ENCODE assay signal across 28 cellular contexts in the genomic region with DNA sequence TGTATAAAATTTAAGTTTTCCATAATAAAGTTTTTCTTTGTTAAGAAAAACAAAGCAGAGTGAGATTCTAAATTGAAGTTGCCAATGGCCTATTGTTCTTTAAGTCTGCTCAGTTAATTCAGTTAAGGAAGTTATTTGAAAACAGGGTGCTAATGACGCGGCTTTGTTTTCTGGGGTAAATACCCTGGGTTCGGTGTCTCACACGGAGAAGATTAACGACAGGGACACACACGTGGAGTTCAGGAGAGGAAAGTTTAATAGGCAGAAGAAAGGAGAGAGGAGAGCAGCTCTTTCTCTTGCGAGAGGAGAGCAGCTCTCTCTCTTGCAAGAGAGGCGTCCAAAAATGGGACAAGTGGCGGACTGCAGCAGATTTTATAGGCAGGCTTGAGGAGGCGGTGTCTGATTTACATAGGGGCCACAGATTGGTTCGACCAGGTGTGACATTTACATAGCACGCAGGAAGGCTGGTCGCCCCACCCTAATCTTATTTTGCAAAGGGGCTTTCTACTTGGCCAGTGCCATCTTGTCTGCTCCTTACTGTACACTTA. TPM values are rescaled to one million over a fixed set of nuclear protein-coding genes. Genes with fewer than 3 reads are reported as not detected.
DNase-seq lines count a peak whose midpoint lies in the region; TF ChIP-seq lines count a peak whose summit lies in the region.
"Had no signal": no experiment of that assay in that cellular context is flagged by ENCODE, and none has a peak within 500 bp of the region (broad histone marks: within the 10 kb centered on the region; RNA-seq: fewer than 3 reads in every experiment).

No MANE protein-coding gene starts in this region.

- H3K27me3 ChIP-seq in HAP-1 (ENCODE audit: low read depth): no peaks in the 10 kb centered on the region
- no peaks in the 10 kb centered on the region for H3K27me3 ChIP-seq in endodermal cell (ENCODE audit: control insufficient read depth, insufficient read depth, low read length, poor library complexity, severe bottlenecking)
- H3K27me3 ChIP-seq in neural progenitor cell: no peaks in the 10 kb centered on the region
- H3K27me3 ChIP-seq: SJCRH30, testis, uterus had no signal

- peak overlapping the region; percentile 34 for H3K27ac Mint-ChIP-seq in T-helper 1 cell treated with Interleukin-12 subunit alpha and Interleukin-12 subunit beta and Interleukin-4 antibody, amounts not matched to agents 30 μg/mL and 1 μg/mL, for 36 hours
- H3K27ac Mint-ChIP-seq in endodermal cell (peak overlapping the region; percentile 92), neural progenitor cell (no peak overlapping the region)

- no peak for DNase-seq in T-helper 1 cell
- peak; percentile 44 to 83 for DNase-seq in HAP-1 (ENCODE audit: low spot score in 2 of 2)
- DNase-seq in endodermal cell: peak; percentile 79
- peak; percentile 68 for DNase-seq in neural progenitor cell (ENCODE audit: low spot score)
- DNase-seq in NCI-H2196 (lab: John Stamatoyannopoulos, UW; ENCODE audit: unreplicated experiment): no peak
- no peak for DNase-seq in GM13976 (ENCODE audit: low spot score)
- DNase-seq in activated CD4-positive, CD25-positive, alpha-beta regulatory T cell (lab: John Stamatoyannopoulos, UW): no peak
- DNase-seq: activated CD4-positive, alpha-beta T cell treated with anti-CD3 and anti-CD28 coated beads for 1 hour; activated T-cell treated with anti-CD3 and anti-CD28 coated beads, Interleukin-2, amount 50 U/mL, for 4 hours; amniotic stem cell; CD4-positive, CD25-positive, alpha-beta regulatory T cell; DMS 273 treated with DMSO at 0.1 percent for 48 hours; effector CD4-positive, alpha-beta T cell; EL; HCEC 1CT; MM.1S; NCI-H1436; NCI-H2081 treated with DMSO at 0.1 percent for 48 hours; NCI-H345; NCI-H748 treated with DMSO at 0.1 percent for 48 hours; nucleus accumbens; SJCRH30; stimulated activated naive CD4-positive, alpha-beta T cell treated with Interleukin-2 at 50 U/mL for 16 hours; testis; uterus had no signal

- H3K9me3 ChIP-seq in HAP-1: no peaks in the 10 kb centered on the region
- no peaks in the 10 kb centered on the region for H3K9me3 ChIP-seq in endodermal cell (ENCODE audit: control insufficient read depth, low read length)
- H3K9me3 ChIP-seq in neural progenitor cell (ENCODE audit: low read depth): no peaks in the 10 kb centered on the region
- H3K9me3 ChIP-seq: SJCRH30, testis, uterus had no signal

- H3K9me3 Mint-ChIP-seq in T-helper 1 cell treated with Interleukin-12 subunit alpha and Interleukin-12 subunit beta and Interleukin-4 antibody, amounts not matched to agents 30 μg/mL and 1 μg/mL, for 36 hours: no peaks in the 10 kb centered on the region
- peaks cover 7% of the 10 kb centered on the region for H3K9me3 Mint-ChIP-seq in endodermal cell
- H3K9me3 Mint-ChIP-seq in neural progenitor cell: peaks cover 4% of the 10 kb centered on the region
- H3K9me3 Mint-ChIP-seq: activated T-cell treated with anti-CD3 and anti-CD28 coated beads, Interleukin-2, amount 50 U/mL, for 4 hours had no signal

- TF ChIP-seq CTCF in endodermal cell (conservative IDR thresholded peaks at IDR 0.05) (no peak), neural progenitor cell (IDR thresholded peaks at IDR 0.05) (no peak), GM13976 (IDR thresholded peaks at IDR 0.05; ENCODE audit: borderline replicate concordance, control extremely low read depth, extremely low read depth, insufficient read depth, missing control alignments) (no peak)

- 55 to 68% methylated on average over 5 to 13 of the region's 13 CpGs for WGBS in endodermal cell (ENCODE audit: insufficient coverage in 1 of 2, insufficient read length in 1 of 2), 2 experiments

- H3K4me2 ChIP-seq in neural progenitor cell: peak overlapping the region; percentile 50
- H3K4me2 ChIP-seq: KMS-11 had no signal

- H3K27me3 Mint-ChIP-seq in T-helper 1 cell treated with Interleukin-12 subunit alpha and Interleukin-12 subunit beta and Interleukin-4 antibody, amounts not matched to agents 30 μg/mL and 1 μg/mL, for 36 hours (ENCODE audit: low read depth): no peaks in the 10 kb centered on the region
- H3K27me3 Mint-ChIP-seq in endodermal cell (ENCODE audit: insufficient read depth) (no peaks in the 10 kb centered on the region), neural progenitor cell (ENCODE audit: insufficient read depth, low read depth) (peaks cover 9% of the 10 kb centered on the region)

- no peak overlapping the region for H3K4me3 Mint-ChIP-seq in T-helper 1 cell treated with Interleukin-12 subunit alpha and Interleukin-12 subunit beta and Interleukin-4 antibody, amounts not matched to agents 30 μg/mL and 1 μg/mL, for 36 hours
- H3K4me3 Mint-ChIP-seq in endodermal cell: peak overlapping the region; percentile 35
- H3K4me3 Mint-ChIP-seq in neural progenitor cell: no peak overlapping the region
- H3K4me3 Mint-ChIP-seq: activated T-cell treated with anti-CD3 and anti-CD28 coated beads, Interleukin-2, amount 50 U/mL, for 4 hours had no signal

- H3K4me3 ChIP-seq in HAP-1: no peak overlapping the region
- H3K4me3 ChIP-seq in endodermal cell (ENCODE audit: low read length): peak overlapping the region; percentile 60
- no peak overlapping the region for H3K4me3 ChIP-seq in neural progenitor cell
- H3K4me3 ChIP-seq: SJCRH30, testis, uterus had no signal

- no peaks in the 10 kb centered on the region for H4K20me1 ChIP-seq in neural progenitor cell (ENCODE audit: low read depth)

- peaks cover 65% of the 10 kb centered on the region for H3K4me1 ChIP-seq in HAP-1
- H3K4me1 ChIP-seq in endodermal cell (ENCODE audit: control insufficient read depth, insufficient read depth, low read length): no peaks in the 10 kb centered on the region
- H3K4me1 ChIP-seq in neural progenitor cell: peaks cover 23% of the 10 kb centered on the region
- H3K4me1 ChIP-seq: uterus had no signal

- H3K36me3 ChIP-seq in HAP-1 (replicated peaks) (no peaks in the 10 kb centered on the region), endodermal cell (ENCODE audit: control insufficient read depth, insufficient read depth, low read length) (peaks cover 18% of the 10 kb centered on the region), neural progenitor cell (no peaks in the 10 kb centered on the region)
- H3K36me3 ChIP-seq: SJCRH30, uterus had no signal

- H3K27ac ChIP-seq in endodermal cell (ENCODE audit: low read depth, low read length): no peak overlapping the region
- no peak overlapping the region for H3K27ac ChIP-seq in neural progenitor cell
- H3K27ac ChIP-seq: epithelial cell of prostate, KMS-11, SJCRH30, testis, uterus had no signal

- no peak overlapping the region for H2AFZ ChIP-seq in neural progenitor cell (replicated peaks)

- H3K79me2 ChIP-seq in neural progenitor cell (ENCODE audit: low read depth): no peaks in the 10 kb centered on the region

- no peak overlapping the region for H3K9ac ChIP-seq in endodermal cell (ENCODE audit: extremely low read depth, low read length, poor library complexity, severe bottlenecking)
- H3K9ac ChIP-seq in neural progenitor cell: no peak overlapping the region
- H3K9ac ChIP-seq: KMS-11 had no signal

- peaks cover 24% of the 10 kb centered on the region for H3F3A ChIP-seq in neural progenitor cell (ENCODE audit: low read depth)

- in situ Hi-C loops in HAP-1 (cut with MboI; ENCODE audit: low sequenced_read_pairs) (no loop called here), GM13976 (cut with MboI; ENCODE audit: low sequenced_read_pairs, unreplicated experiment) (no loop called here)

- peaks cover 12% of the 10 kb centered on the region for H3K36me3 Mint-ChIP-seq in T-helper 1 cell treated with Interleukin-12 subunit alpha and Interleukin-12 subunit beta and Interleukin-4 antibody, amounts not matched to agents 30 μg/mL and 1 μg/mL, for 36 hours (ENCODE audit: low read depth)
- H3K36me3 Mint-ChIP-seq in endodermal cell (ENCODE audit: low read depth) (peaks cover 37% of the 10 kb centered on the region), neural progenitor cell (peaks cover 19% of the 10 kb centered on the region)

- H3K4me1 Mint-ChIP-seq in T-helper 1 cell treated with Interleukin-12 subunit alpha and Interleukin-12 subunit beta and Interleukin-4 antibody, amounts not matched to agents 30 μg/mL and 1 μg/mL, for 36 hours (ENCODE audit: low read depth): peaks cover 33% of the 10 kb centered on the region
- H3K4me1 Mint-ChIP-seq in endodermal cell (peaks cover 64% of the 10 kb centered on the region), neural progenitor cell (peaks cover 34% of the 10 kb centered on the region)

RNA-seq across cellular contexts. Expression of a gene that starts 9.6 kb away (rescaled TPM):
- total RNA-seq in endodermal cell (10 to 100 TPM; 14.0 to 31.7 TPM), neural progenitor cell (ENCODE audit: low replicate concordance) (5.6 and 6.7 TPM in 2 replicates)
- 7.6 TPM for polyA plus RNA-seq in endodermal cell (2013, experiment 1 of 2)
- polyA plus RNA-seq in endodermal cell (2013, experiment 2 of 2): 6.4 TPM

RNA-seq across cellular contexts. Expression of a gene that starts 42.6 kb away (rescaled TPM):
- total RNA-seq in endodermal cell (10 to 100 TPM in 1 of 2 donors, 1 to 10 TPM in 1; 7.3 to 18.1 TPM), neural progenitor cell (ENCODE audit: low replicate concordance) (8.6 and 15.2 TPM in 2 replicates)
- 8.0 TPM for polyA plus RNA-seq in endodermal cell (2013, experiment 1 of 2)
- polyA plus RNA-seq in endodermal cell (2013, experiment 2 of 2): 11.0 TPM

Comparison
In these comparisons a context has a peak if more than half of its experiments do, and no peak if none do; other contexts are left out.
1. DNase-seq: peak in HAP-1 (2 of 2), endodermal cell (single experiment) and neural progenitor cell (single experiment); none in T-helper 1 cell (0 of 5), NCI-H2196 (single experiment), GM13976 (single experiment) and activated CD4-positive, CD25-positive, alpha-beta regulatory T cell (0 of 4).